ENCODE assay signal across 7 cellular contexts in genomic region chr2:200765139-200765951, GRCh38. TPM values are rescaled to one million over a fixed set of nuclear protein-coding genes. Genes with fewer than 3 reads are reported as not detected.
A peak's percentile ranks its signal among the peaks of the same experiment; 100 is the strongest.
DNase-seq lines count a peak whose midpoint lies in the region; ATAC-seq, FAIRE-seq and TF ChIP-seq lines count a peak whose summit lies in the region.

No MANE protein-coding gene starts in this region.

- TF ChIP-seq CTCF in H1 (IDR thresholded peaks at IDR 0.05; ENCODE audit: control extremely low read depth in 1 of 3, insufficient read depth in 1 of 3, low read depth in 1 of 3, low read length in 3 of 3), result no peak

- no peak overlapping the region for H2BK15ac ChIP-seq in H1 (ENCODE audit: low read length)

- no peaks in the 10 kb centered on the region for H3K23me2 ChIP-seq in H1 (ENCODE audit: low read depth, low read length)

- H3K9me3 ChIP-seq in SJSA1 (replicated peaks) (no peaks in the 10 kb centered on the region), H1 (ENCODE audit: insufficient read depth in 2 of 2, low read depth in 1 of 2, low read length in 1 of 2) (no peaks in the 10 kb centered on the region)

- no peak overlapping the region for H3K4me2 ChIP-seq in H1 (ENCODE audit: insufficient read depth in 1 of 2, low read depth in 2 of 2, low read length in 2 of 2)

- no peak for FAIRE-seq in H1 (lab: Jason Lieb, UNC)

- no peak overlapping the region for H3K56ac ChIP-seq in H1 (replicated peaks; ENCODE audit: insufficient read length, low read depth, low read length)

- no peaks in the 10 kb centered on the region for H4K20me1 ChIP-seq in H1 (replicated peaks in 1 of 2; ENCODE audit: control insufficient read depth in 1 of 2, insufficient read depth in 2 of 2, low read length in 2 of 2)

- POLR2A ChIA-PET in H1 (lab: Charles Lee; ENCODE audit: partially characterized antibody), result no interaction called here

- no peak for ATAC-seq in HG03469 (IDR thresholded peaks at IDR 0.05; ENCODE audit: unreplicated experiment)

- H2AFZ ChIP-seq in H1 (ENCODE audit: low read length), result 0 out of 2 replicates have a peak overlapping the region, but pooled peaks have one; percentile 70

- no peak for TF ChIP-seq EP300 in H1 (IDR thresholded peaks at IDR 0.05; ENCODE audit: borderline replicate concordance in 1 of 2, low read depth in 2 of 2, low read length in 2 of 2)

- H3K4me3 ChIP-seq in SJSA1 (no peak overlapping the region), H1 (ENCODE audit: extremely low read depth in 1 of 4, insufficient read depth in 2 of 4, low read depth in 3 of 4, low read length in 4 of 4) (no peak overlapping the region)

- H2BK120ac ChIP-seq in H1 (replicated peaks; ENCODE audit: low read depth, low read length), result no peak overlapping the region

- no peaks in the 10 kb centered on the region; the same call in 1 of the 2 replicates for H3K79me1 ChIP-seq in H1 (ENCODE audit: low read depth, low read length)

- H3K27ac ChIP-seq in SJSA1, result peak overlapping the region; percentile 55
- no peak overlapping the region for H3K27ac ChIP-seq in H1 (ENCODE audit: low read depth, low read length)

- CTCF ChIA-PET in H1 (lab: Charles Lee; ENCODE audit: partially characterized antibody), result interaction anchor here (0.6 to 2.6 kb wide), 6 partner anchors 10 to 1313 kb away, joined by 3 to 7 read pairs (median 4); no protein-coding TSS in a partner anchor

- H2BK5ac ChIP-seq in H1 (ENCODE audit: low read depth, low read length), result no peak overlapping the region

- no peak overlapping the region for H3K14ac ChIP-seq in H1 (ENCODE audit: insufficient read length)

- H4K91ac ChIP-seq in H1 (replicated peaks; ENCODE audit: insufficient read length, low read length), result no peak overlapping the region

- H3K23ac ChIP-seq in H1 (ENCODE audit: insufficient read length), result no peak overlapping the region

- no peak for TF ChIP-seq POLR2A in H1 (IDR thresholded peaks at IDR 0.05; ENCODE audit: control extremely low read depth in 1 of 2, low read depth in 2 of 2, low read length in 2 of 2)

- H4K5ac ChIP-seq in H1 (ENCODE audit: insufficient read length, low read depth, low read length), result no peak overlapping the region

- DNase-seq in HCEC 1CT (peak; percentile 97), SJSA1 (ENCODE audit: low read depth in 1 of 2, low spot score in 2 of 2) (peak; percentile 64 to 90), H1 (ENCODE audit: low read depth in 1 of 2, low spot score in 2 of 2) (no peak), NCI-H1092 treated with DMSO at 0.1 percent for 48 hours (lab: John Stamatoyannopoulos, UW) (no peak), NCI-H146 treated with DMSO at 0.1 percent for 48 hours (lab: John Stamatoyannopoulos, UW; ENCODE audit: unreplicated experiment) (no peak)
- DNase-seq in stimulated activated CD4-positive, alpha-beta T cell treated with anti-CD3 and anti-CD28 coated beads, Interleukin-12 subunit alpha, Interleukin-12 subunit beta, amount 100 ng/mL, for 48 hours (ENCODE audit: low read depth in 2 of 3, low spot score in 1 of 3), result peak; percentile 43 to 50 (median 44)

- TF ChIP-seq RAD21 in H1 (IDR thresholded peaks at IDR 0.05 in 1 of 2, conservative IDR thresholded peaks at IDR 0.05 in 1 of 2; ENCODE audit: low read depth in 2 of 2, low read length in 2 of 2), result no peak

- H3K18ac ChIP-seq in H1 (ENCODE audit: extremely low read depth, low read length), result no peak overlapping the region

- H4K8ac ChIP-seq in H1 (ENCODE audit: extremely low read depth, insufficient read depth, low read length), result no peak overlapping the region

- H3K79me2 ChIP-seq in H1 (ENCODE audit: control insufficient read depth in 1 of 2, insufficient read depth in 2 of 2, low read length in 2 of 2), result no peaks in the 10 kb centered on the region

- H3K27me3 ChIP-seq in SJSA1 (replicated peaks) (no peaks in the 10 kb centered on the region), H1 (replicated peaks in 1 of 4; ENCODE audit: control insufficient read depth in 3 of 4, extremely low read depth in 1 of 4, insufficient read depth in 3 of 4, low read length in 3 of 4) (no peaks in the 10 kb centered on the region)

- WGBS in H1 (ENCODE audit: extremely low coverage in 1 of 2, insufficient coverage in 1 of 2, insufficient read length in 1 of 2, insufficient replicate concordance in 2 of 2, low coverage in 1 of 2, low lambda C conversion rate in 2 of 2, missing lambda C conversion rate in 1 of 2), 2 experiments, result 100% methylated on average over 2 of the region's 2 CpGs; no CpG with 5 or more reads in 1 of the 2 experiments

- H3K9ac ChIP-seq in H1 (replicated peaks in 1 of 4; ENCODE audit: extremely low read depth in 1 of 4, low read depth in 3 of 4, low read length in 3 of 4), result no peak overlapping the region

- no peak overlapping the region for H2BK20ac ChIP-seq in H1 (ENCODE audit: low read length)

- H3K36me3 ChIP-seq in SJSA1 (no peaks in the 10 kb centered on the region), H1 (ENCODE audit: control insufficient read depth in 2 of 4, insufficient read depth in 4 of 4, low read length in 3 of 4) (no peaks in the 10 kb centered on the region)

- no peak overlapping the region for H3K4ac ChIP-seq in H1 (replicated peaks; ENCODE audit: insufficient read length, low read depth, low read length)

- no peak overlapping the region for H2BK12ac ChIP-seq in H1 (ENCODE audit: low read depth, low read length)

- H2AK5ac ChIP-seq in H1 (ENCODE audit: low read depth, low read length), result no peak overlapping the region

- H3K4me1 ChIP-seq in SJSA1 (replicated peaks) (peaks cover 32% of the 10 kb centered on the region), H1 (replicated peaks in 1 of 4; ENCODE audit: control insufficient read depth in 3 of 4, insufficient read depth in 4 of 4, low read length in 3 of 4) (no peaks in the 10 kb centered on the region)

TF ChIP-seq in H1, 55 proteins besides CTCF, POLR2A, EP300 and RAD21:
- TF ChIP-seq EZH2 (IDR thresholded peaks at IDR 0.05; ENCODE audit: low read depth, low read length, severe bottlenecking), result no peak
- no peak for TF ChIP-seq CEBPB (IDR thresholded peaks at IDR 0.05; ENCODE audit: low read depth, low read length)

RNA-seq across cellular contexts. Expression of gene BZW1, which starts 46.4 kb away (rescaled TPM):
- total RNA-seq in SJSA1 (2014; rRNA removed; shearing (Covaris generic)), result 308 and 508 TPM in 2 replicates
- total RNA-seq in H1 (2021; fragmentation: NEBNext Ultra II Directional; extraction: Animal tissue kit (Norgen Biotek cat#: 25700)), result 335 and 340 TPM in 2 replicates
- 78.9 and 152 TPM in 2 replicates for polyA plus RNA-seq in H1 (2011; rRNA removed)
- polyA plus RNA-seq in H1 (2011; cell fraction: cytosol; rRNA removed), result 82.8 TPM
- 73.9 TPM for polyA plus RNA-seq in H1 (2011; cell fraction: nucleus; rRNA removed)
- polyA plus RNA-seq in H1 (2012, experiment 1 of 2), result 201 to 337 TPM (median 252 TPM) in 4 replicates
- 8.4 TPM for polyA plus RNA-seq in H1 (2012, experiment 2 of 2)
- 136 TPM for polyA plus RNA-seq in H1 (2013, experiment 1 of 2)
- 141 TPM for polyA plus RNA-seq in H1 (2013, experiment 2 of 2)
- polyA minus RNA-seq in H1 (2011; rRNA and poly(A)+ RNA removed), result 257 and 434 TPM in 2 replicates
- polyA minus RNA-seq in H1 (2011; cell fraction: cytosol; rRNA and poly(A)+ RNA removed), result 197 TPM
- polyA minus RNA-seq in H1 (2011; cell fraction: nucleus; rRNA and poly(A)+ RNA removed), result 146 TPM

Comparison
In these comparisons a context has a peak if more than half of its experiments do, and no peak if none do; other contexts are left out.
1. DNase-seq: peak in HCEC 1CT (single experiment), SJSA1 (2 of 2) and stimulated activated CD4-positive, alpha-beta T cell treated with anti-CD3 and anti-CD28 coated beads, Interleukin-12 subunit alpha, Interleukin-12 subunit beta, amount 100 ng/mL, for 48 hours (3 of 3); none in H1 (0 of 2), NCI-H1092 treated with DMSO at 0.1 percent for 48 hours (single experiment) and NCI-H146 treated with DMSO at 0.1 percent for 48 hours (single experiment).